Comparison of ENCODE assay signal across 3 cellular contexts in the genomic region with DNA sequence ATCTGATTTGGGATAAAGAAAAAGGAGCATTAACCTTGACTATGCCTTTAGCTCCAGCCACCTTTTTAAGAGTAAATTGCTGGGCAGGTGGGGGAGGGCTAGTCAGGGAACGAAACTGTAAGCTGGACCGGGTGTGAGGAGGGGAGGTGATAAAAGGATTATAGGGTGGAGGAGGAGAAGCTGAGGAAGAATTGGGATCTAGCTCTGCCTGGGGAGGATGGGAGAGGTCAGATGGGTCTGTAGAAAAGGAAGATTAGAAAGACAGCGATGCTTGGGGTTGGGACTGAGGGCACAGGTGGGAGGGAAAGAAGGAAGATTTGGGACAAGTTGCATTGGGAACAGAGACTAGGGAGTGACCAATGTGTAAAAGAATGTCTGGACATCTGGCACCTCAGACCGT.
A peak's percentile ranks its signal among the peaks of the same experiment; 100 is the strongest.
DNase-seq lines count a peak whose midpoint lies in the region; TF ChIP-seq lines count a peak whose summit lies in the region.
"Not testable (repeated sequence)": the region's sequence is repeated elsewhere in the genome, so short reads cannot be mapped to it uniquely, and the experiment has no call there.

No MANE protein-coding gene starts in this region.

- H4K5ac ChIP-seq in mesendoderm (ENCODE audit: low read length), result not testable (repeated sequence)

- peak overlapping the region; percentile 73 for H3K4me3 ChIP-seq in endodermal cell (ENCODE audit: low read length)
- not testable (repeated sequence) for H3K4me3 ChIP-seq in mesendoderm (ENCODE audit: low read length)

- peaks cover 22% of the 10 kb centered on the region for H3K9me3 Mint-ChIP-seq in endodermal cell

- H2BK5ac ChIP-seq in mesendoderm (ENCODE audit: low read length), result peak overlapping the region; percentile 59

- not testable (repeated sequence) for H3K4me2 ChIP-seq in mesendoderm (ENCODE audit: low read length)

- H3K27me3 ChIP-seq in endodermal cell (ENCODE audit: control insufficient read depth, insufficient read depth, low read length, poor library complexity, severe bottlenecking); mesendoderm (ENCODE audit: insufficient read depth, low read length, poor library complexity): not testable (repeated sequence)

- not testable (repeated sequence) for TF ChIP-seq CTCF in endodermal cell (conservative IDR thresholded peaks at IDR 0.05)

- not testable (repeated sequence) for H3K18ac ChIP-seq in mesendoderm (ENCODE audit: low read length)

- not testable (repeated sequence) for H3K4ac ChIP-seq in mesendoderm (ENCODE audit: low read depth, low read length)

- not testable (repeated sequence) for H3K79me1 ChIP-seq in mesendoderm (ENCODE audit: low read length)

- not testable (repeated sequence) for H2BK120ac ChIP-seq in mesendoderm (ENCODE audit: low read depth, low read length)

- 35 to 61% methylated on average over 4 of the region's 4 CpGs for WGBS in endodermal cell (ENCODE audit: insufficient coverage in 1 of 2, insufficient read length in 1 of 2), 2 experiments
- WGBS in mesendoderm (ENCODE audit: extremely low coverage, insufficient coverage, low lambda C conversion rate), result no CpG with 5 or more reads among the region's 4 CpGs

- H4K8ac ChIP-seq in mesendoderm (ENCODE audit: low read depth, low read length), result not testable (repeated sequence)

- DNase-seq in NCI-H82 (lab: John Stamatoyannopoulos, UW), result peak; percentile 40
- DNase-seq in endodermal cell, result peak; percentile 53
- peak; percentile 61 for DNase-seq in mesendoderm

- not testable (repeated sequence) for H3K4me3 Mint-ChIP-seq in endodermal cell

- H3K36me3 Mint-ChIP-seq in endodermal cell (ENCODE audit: low read depth), result peaks cover 11% of the 10 kb centered on the region

- H3K27me3 Mint-ChIP-seq in endodermal cell (ENCODE audit: insufficient read depth), result not testable (repeated sequence)

- H3K9ac ChIP-seq in endodermal cell (ENCODE audit: extremely low read depth, low read length, poor library complexity, severe bottlenecking), result peak overlapping the region; percentile 15
- H3K9ac ChIP-seq in mesendoderm (ENCODE audit: low read length), result not testable (repeated sequence)

- H3K4me1 ChIP-seq in endodermal cell (ENCODE audit: control insufficient read depth, insufficient read depth, low read length), result peaks cover 14% of the 10 kb centered on the region
- H3K4me1 ChIP-seq in mesendoderm (ENCODE audit: control insufficient read depth, low read depth, low read length), result not testable (repeated sequence)

- H3K23ac ChIP-seq in mesendoderm (ENCODE audit: low read length), result not testable (repeated sequence)

- peak overlapping the region; percentile 34 for H3K56ac ChIP-seq in mesendoderm (ENCODE audit: low read length)

- not testable (repeated sequence) for H3K36me3 ChIP-seq in endodermal cell (ENCODE audit: control insufficient read depth, insufficient read depth, low read length); mesendoderm (ENCODE audit: control insufficient read depth, insufficient read depth, low read length)

- peaks cover 32% of the 10 kb centered on the region for H3K4me1 Mint-ChIP-seq in endodermal cell

- not testable (repeated sequence) for H3K79me2 ChIP-seq in mesendoderm (ENCODE audit: control insufficient read depth, insufficient read depth, low read length)

- H3K9me3 ChIP-seq in endodermal cell (ENCODE audit: control insufficient read depth, low read length), result not testable (repeated sequence)

- H2AK5ac ChIP-seq in mesendoderm (ENCODE audit: low read length), result not testable (repeated sequence)

- H3K27ac ChIP-seq in endodermal cell (ENCODE audit: low read depth, low read length), result not testable (repeated sequence)
- H3K27ac ChIP-seq in mesendoderm (ENCODE audit: low read depth, low read length), result peak overlapping the region; percentile 66

- H3K27ac Mint-ChIP-seq in endodermal cell, result not testable (repeated sequence)

- H2BK15ac ChIP-seq in mesendoderm (replicated peaks; ENCODE audit: low read depth), result not testable (repeated sequence)
